In genomic region chr16:77191259-77191969, GRCh38 we compare ENCODE assay signal across 8 cellular contexts. TPM values are rescaled to one million over a fixed set of nuclear protein-coding genes. Genes with fewer than 3 reads are reported as not detected.
DNase-seq lines count a peak whose midpoint lies in the region; ATAC-seq and TF ChIP-seq lines count a peak whose summit lies in the region.

No MANE protein-coding gene starts in this region.

- H3K9ac ChIP-seq in ES-I3 (ENCODE audit: low read depth, low read length) = peak overlapping the region; percentile 71

- H3K27ac Mint-ChIP-seq in endothelial cell (ENCODE audit: unreplicated experiment) = peak overlapping the region; percentile 95
- peak overlapping the region; percentile 94 to 100 for H3K27ac Mint-ChIP-seq in natural killer cell

- ATAC-seq in HG02642 (IDR thresholded peaks at IDR 0.05; ENCODE audit: poor library complexity, unreplicated experiment) (peak; percentile 0), natural killer cell (peak in 1 of 3 donors; percentile 3), GM21723 (IDR thresholded peaks at IDR 0.05; ENCODE audit: unreplicated experiment) (no peak)

- H3K9me3 Mint-ChIP-seq in endothelial cell (ENCODE audit: unreplicated experiment) (no peaks in the 10 kb centered on the region), natural killer cell (peaks cover 0 to 4% of the 10 kb centered on the region in 2 donors)

- H3K9me3 ChIP-seq in ES-I3 (ENCODE audit: control insufficient read depth, insufficient read depth, low read length) = no peaks in the 10 kb centered on the region

- intact Hi-C loops in natural killer cell (cut with micrococcal nuclease) = no loop called here

- H3K36me3 ChIP-seq in ES-I3 (ENCODE audit: insufficient read depth, low read length) = no peaks in the 10 kb centered on the region

- peaks cover 6% of the 10 kb centered on the region; the same call in 1 of the 2 replicates for H3K4me1 ChIP-seq in ES-I3 (ENCODE audit: insufficient read depth, low read length)

- TF ChIP-seq CTCF in endothelial cell (IDR thresholded peaks at IDR 0.05; ENCODE audit: unreplicated experiment) (no peak), natural killer cell (IDR thresholded peaks at IDR 0.05) (no peak)

- peaks cover 21% of the 10 kb centered on the region for H3K4me1 Mint-ChIP-seq in endothelial cell (ENCODE audit: unreplicated experiment)
- peaks cover 48 to 56% of the 10 kb centered on the region in 2 donors for H3K4me1 Mint-ChIP-seq in natural killer cell

- H3K4me3 Mint-ChIP-seq in endothelial cell (ENCODE audit: unreplicated experiment) (peak overlapping the region; percentile 94), natural killer cell (peak overlapping the region; percentile 98)

- peak; percentile 52 for DNase-seq in UCSD-AML1 (lab: John Stamatoyannopoulos, UW; ENCODE audit: unreplicated experiment)
- DNase-seq in endothelial cell (ENCODE audit: low spot score) = no peak
- no peak for DNase-seq in natural killer cell
- no peak for DNase-seq in NCI-H345 treated with DMSO at 0.1 percent for 48 hours (lab: John Stamatoyannopoulos, UW; ENCODE audit: unreplicated experiment)
- DNase-seq in NCI-H1694 (lab: John Stamatoyannopoulos, UW) = no peak

- H3K27me3 Mint-ChIP-seq in endothelial cell (ENCODE audit: unreplicated experiment) (peaks cover 7% of the 10 kb centered on the region), natural killer cell (ENCODE audit: low read depth in 2 of 2) (peaks cover 0 to 4% of the 10 kb centered on the region in 2 donors)

- H3K36me3 Mint-ChIP-seq in endothelial cell (ENCODE audit: low read depth, unreplicated experiment) (peaks cover 26% of the 10 kb centered on the region), natural killer cell (no peaks in the 10 kb centered on the region)

RNA-seq across cellular contexts. Expression of gene MON1B, which starts 0.4 kb away (rescaled TPM):
- total RNA-seq in endothelial cell (ENCODE audit: unreplicated experiment) = 35.6 TPM
- 10 to 100 TPM; 88.6 to 97.8 (median 91.1) TPM for total RNA-seq in natural killer cell

RNA-seq across cellular contexts. Expression of gene SYCE1L, which starts 7.8 kb away (rescaled TPM):
- total RNA-seq in endothelial cell (ENCODE audit: unreplicated experiment) = 2.5 TPM
- total RNA-seq in natural killer cell = 10 to 100 TPM; 12.7 to 15.7 (median 14.4) TPM
